In the genomic region with DNA sequence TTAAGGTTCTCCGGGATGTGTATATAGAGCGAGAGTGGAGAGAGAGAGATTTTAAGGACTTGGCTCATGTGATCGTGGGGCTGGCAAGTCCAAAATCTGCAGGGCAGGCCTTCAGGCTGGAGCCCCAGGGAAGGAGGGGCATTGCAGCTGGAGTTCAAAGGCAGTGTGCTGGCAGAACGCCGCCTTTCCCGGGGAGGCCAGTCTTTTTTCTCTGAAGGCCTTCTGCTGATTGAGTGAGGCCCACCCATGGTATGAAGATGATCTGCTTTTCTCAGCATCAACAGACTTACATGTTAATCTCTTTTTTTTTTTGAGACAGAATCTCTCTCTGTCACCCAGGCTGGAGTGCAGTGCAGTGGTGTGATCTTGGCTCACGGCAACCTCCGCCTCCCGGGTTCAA, we compare ENCODE assay signal across 1 cellular context.
TF ChIP-seq lines count a peak whose summit lies in the region.

No MANE protein-coding gene starts in this region.

TF ChIP-seq in K562, 482 proteins besides CTCF, POLR2A, EP300 and RAD21:
- no peak for TF ChIP-seq RBM34 (IDR thresholded peaks at IDR 0.05; ENCODE audit: borderline replicate concordance, insufficient read depth, low read length)
- peak; percentile 67 for TF ChIP-seq ZNF134 (CRISPR knock-in tag; conservative IDR thresholded peaks at IDR 0.05)
